ENCODE assay signal across 27 cellular contexts in the genomic region with DNA sequence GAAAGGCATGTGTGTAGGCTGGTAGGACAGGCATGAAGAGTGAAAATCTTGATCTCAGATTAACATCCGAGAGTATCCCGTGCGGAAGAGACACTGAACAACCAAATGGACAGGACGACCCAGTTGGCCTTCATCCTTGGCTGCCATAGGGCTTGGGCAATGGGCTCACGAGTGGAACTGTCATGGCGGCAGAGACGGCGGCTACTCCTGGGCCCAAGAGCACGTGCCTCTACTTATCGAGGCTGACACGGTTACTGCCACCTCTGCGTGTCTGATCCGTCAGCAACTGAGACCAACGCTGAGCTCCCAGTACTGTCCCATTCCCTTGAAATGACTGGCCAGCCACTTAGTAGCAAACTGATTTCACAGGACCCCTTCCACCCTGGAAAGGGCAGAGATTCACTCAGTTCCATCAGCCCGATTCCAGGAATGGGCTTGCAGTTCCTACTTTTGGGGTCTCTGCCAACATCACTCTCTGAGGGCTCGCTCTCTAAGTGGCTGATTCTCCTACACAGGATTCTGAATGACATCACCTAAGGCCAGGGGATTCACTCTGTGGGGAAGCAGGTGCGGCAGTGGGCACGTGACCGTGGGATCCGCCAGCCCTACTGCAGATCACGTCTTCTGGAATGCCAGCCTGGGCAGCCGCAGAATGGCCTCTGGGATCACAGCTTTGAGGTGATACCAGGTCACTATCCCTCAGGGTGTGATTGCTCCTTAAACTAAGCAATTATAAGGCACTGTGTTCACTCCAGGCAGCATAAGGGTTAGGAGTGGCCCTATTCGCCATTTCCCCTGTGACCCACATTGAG.
"Had no signal": no experiment of that assay in that cellular context is flagged by ENCODE, and none has a peak within 500 bp of the region (broad histone marks: within the 10 kb centered on the region; RNA-seq: fewer than 3 reads in every experiment).

No MANE protein-coding gene starts in this region.

- H3K4me3 Mint-ChIP-seq: activated CD4-positive, alpha-beta memory T cell treated with anti-CD3 and anti-CD28 coated beads for 36 hours; activated CD4-positive, alpha-beta T cell treated with anti-CD3 and anti-CD28 coated beads, Interleukin-2, amount 10 ng/mL, durations not matched to agents 24 days and 14 days; activated T-helper 1 cell treated with anti-CD3 and anti-CD28 coated beads, Interleukin-12 subunit alpha, Interleukin-12 subunit beta, Interleukin-2, Interleukin-4 antibody, amounts not matched to agents 30 ng/mL and 10 ng/mL and 1 ng/mL, durations not matched to agents 14 hours and 24 hours and 36 hours; effector memory CD8-positive, alpha-beta T cell; memory B cell; natural killer cell; neural progenitor cell; stimulated activated memory B cell treated with anti-CD40 and anti-IgM and Interleukin-4, amounts not matched to agents 10 μg/mL and 1 μg/mL and 100 μg/mL, for 72 hours; stimulated activated naive CD8-positive, alpha-beta T cell treated with anti-CD3 and anti-CD28 coated beads, Interleukin-15, amount 100 ng/mL, for 72 hours; T-helper 17 cell; type B pancreatic cell had no signal

- DNase-seq: activated CD4-positive, alpha-beta memory T cell treated with anti-CD3 and anti-CD28 coated beads for 36 hours; activated CD4-positive, alpha-beta T cell treated with anti-CD3 and anti-CD28 coated beads, Interleukin-2, amount 10 ng/mL, durations not matched to agents 24 days and 14 days; activated CD8-positive, alpha-beta memory T cell treated with anti-CD3 and anti-CD28 coated beads, Interleukin-2, amount 50 U/mL, for 4 hours; activated gamma-delta T cell treated with Interleukin-2 at 50 U/mL for 16 hours; activated naive CD4-positive, alpha-beta T cell treated with anti-CD3 and anti-CD28 coated beads, Interleukin-2, amount 50 U/mL, for 16 hours; activated T-cell treated with anti-CD3 and anti-CD28 coated beads, Interleukin-2, amount 50 U/mL, for 1 hour; effector memory CD8-positive, alpha-beta T cell; erythroblast; gastrocnemius medialis; glutamatergic neuron; left cardiac atrium; natural killer cell; right cardiac atrium; stimulated activated CD4-positive, alpha-beta T cell treated with anti-CD3 and anti-CD28 coated beads, Interleukin-12 subunit alpha, Interleukin-12 subunit beta, amount 100 ng/mL, for 4 hours; stimulated activated CD4-positive, alpha-beta T cell treated with anti-CD3 and anti-CD28 coated beads, Interleukin-4, amount 100 ng/mL, for 4 hours; stimulated activated CD8-positive, alpha-beta memory T cell treated with anti-CD3 and anti-CD28 coated beads, Interleukin-4, amount 100 ng/mL, for 48 hours; stimulated activated naive CD8-positive, alpha-beta T cell treated with anti-CD3 and anti-CD28 coated beads, Interleukin-15, amount 100 ng/mL, for 72 hours; substantia nigra; T-helper 17 cell had no signal

- H3K27me3 Mint-ChIP-seq: activated CD4-positive, alpha-beta memory T cell treated with anti-CD3 and anti-CD28 coated beads for 36 hours; stimulated activated naive CD8-positive, alpha-beta T cell treated with anti-CD3 and anti-CD28 coated beads, Interleukin-15, amount 100 ng/mL, for 72 hours had no signal

- H3K4me2 ChIP-seq: neural progenitor cell had no signal

- H3K9me3 ChIP-seq: gastrocnemius medialis, vagina had no signal

- H3K9ac ChIP-seq: neural progenitor cell had no signal

- H3K9me3 Mint-ChIP-seq: activated CD4-positive, alpha-beta memory T cell treated with anti-CD3 and anti-CD28 coated beads for 36 hours; activated CD4-positive, alpha-beta T cell treated with anti-CD3 and anti-CD28 coated beads, Interleukin-2, amount 10 ng/mL, durations not matched to agents 24 days and 14 days; activated T-helper 1 cell treated with anti-CD3 and anti-CD28 coated beads, Interleukin-12 subunit alpha, Interleukin-12 subunit beta, Interleukin-2, Interleukin-4 antibody, amounts not matched to agents 30 ng/mL and 10 ng/mL and 1 ng/mL, durations not matched to agents 14 hours and 24 hours and 36 hours; effector memory CD8-positive, alpha-beta T cell; memory B cell; natural killer cell; neural progenitor cell; stimulated activated naive CD8-positive, alpha-beta T cell treated with anti-CD3 and anti-CD28 coated beads, Interleukin-15, amount 100 ng/mL, for 72 hours; type B pancreatic cell had no signal

- H3K36me3 Mint-ChIP-seq: activated CD4-positive, alpha-beta memory T cell treated with anti-CD3 and anti-CD28 coated beads for 36 hours; natural killer cell; neural progenitor cell; stimulated activated memory B cell treated with anti-CD40 and anti-IgM and Interleukin-4, amounts not matched to agents 10 μg/mL and 1 μg/mL and 100 μg/mL, for 72 hours; type B pancreatic cell had no signal

- H3K4me1 ChIP-seq: breast epithelium, gastrocnemius medialis, neural progenitor cell, vagina had no signal

- H2AFZ ChIP-seq: neural progenitor cell had no signal

- H3K27ac Mint-ChIP-seq: activated CD4-positive, alpha-beta memory T cell treated with anti-CD3 and anti-CD28 coated beads for 36 hours; activated CD4-positive, alpha-beta T cell treated with anti-CD3 and anti-CD28 coated beads, Interleukin-2, amount 10 ng/mL, durations not matched to agents 24 days and 14 days; activated T-helper 1 cell treated with anti-CD3 and anti-CD28 coated beads, Interleukin-12 subunit alpha, Interleukin-12 subunit beta, Interleukin-2, Interleukin-4 antibody, amounts not matched to agents 30 ng/mL and 10 ng/mL and 1 ng/mL, durations not matched to agents 14 hours and 24 hours and 36 hours; effector memory CD8-positive, alpha-beta T cell; memory B cell; natural killer cell; neural progenitor cell; stimulated activated memory B cell treated with anti-CD40 and anti-IgM and Interleukin-4, amounts not matched to agents 10 μg/mL and 1 μg/mL and 100 μg/mL, for 72 hours; stimulated activated naive CD8-positive, alpha-beta T cell treated with anti-CD3 and anti-CD28 coated beads, Interleukin-15, amount 100 ng/mL, for 72 hours; T-helper 17 cell; type B pancreatic cell had no signal

- H3K27ac ChIP-seq: breast epithelium, dorsolateral prefrontal cortex, gastrocnemius medialis, neural progenitor cell, vagina had no signal

- ATAC-seq: effector memory CD8-positive, alpha-beta T cell; gastrocnemius medialis; left cardiac atrium; natural killer cell; stimulated activated memory B cell treated with anti-CD40 and anti-IgM and Interleukin-4, amounts not matched to agents 10 μg/mL and 1 μg/mL and 100 μg/mL, for 72 hours; stimulated activated naive CD8-positive, alpha-beta T cell treated with anti-CD3 and anti-CD28 coated beads, Interleukin-15, amount 100 ng/mL, for 72 hours; T-helper 17 cell had no signal

- H3K4me3 ChIP-seq: breast epithelium, dorsolateral prefrontal cortex, gastrocnemius medialis, neural progenitor cell, vagina had no signal

- H3K36me3 ChIP-seq: breast epithelium, gastrocnemius medialis, neural progenitor cell, vagina had no signal

- H3K4me1 Mint-ChIP-seq: activated CD4-positive, alpha-beta T cell treated with anti-CD3 and anti-CD28 coated beads, Interleukin-2, amount 10 ng/mL, durations not matched to agents 24 days and 14 days; memory B cell; natural killer cell; stimulated activated naive CD8-positive, alpha-beta T cell treated with anti-CD3 and anti-CD28 coated beads, Interleukin-15, amount 100 ng/mL, for 72 hours had no signal

- H3K27me3 ChIP-seq: breast epithelium, dorsolateral prefrontal cortex, gastrocnemius medialis, neural progenitor cell, vagina had no signal
